Comparison of ENCODE assay signal across 2 cellular contexts in the genomic region with DNA sequence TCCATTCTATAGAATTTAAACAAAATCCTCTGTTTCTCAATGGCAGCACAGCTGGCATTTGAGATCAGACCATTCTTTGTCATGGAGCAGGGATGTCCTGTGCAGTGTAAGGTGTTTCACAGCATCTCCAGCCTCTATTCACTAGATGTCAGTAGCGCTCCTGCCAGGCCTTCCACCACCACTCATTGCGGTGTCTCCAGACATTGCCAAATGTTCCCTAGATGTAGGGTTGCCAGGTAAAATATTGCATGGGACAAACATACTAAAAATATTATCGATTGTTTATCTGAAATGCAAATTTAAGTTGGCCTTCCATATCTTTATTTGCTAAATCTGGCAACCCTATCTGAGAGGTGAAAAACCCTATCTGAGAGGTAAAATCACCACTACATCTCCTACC.
TF ChIP-seq lines count a peak whose summit lies in the region.

No MANE protein-coding gene starts in this region.

TF ChIP-seq in IMR-90, 13 proteins besides CTCF, POLR2A, EP300 and RAD21:
- no peak for TF ChIP-seq BHLHE40 (IDR thresholded peaks at IDR 0.05; ENCODE audit: low read depth, low read length)
- no peak for TF ChIP-seq RFX5 (IDR thresholded peaks at IDR 0.05; ENCODE audit: low read depth, low read length)
- TF ChIP-seq MAFK (IDR thresholded peaks at IDR 0.05; ENCODE audit: low read depth, low read length): no peak
- TF ChIP-seq, protein P1, sequence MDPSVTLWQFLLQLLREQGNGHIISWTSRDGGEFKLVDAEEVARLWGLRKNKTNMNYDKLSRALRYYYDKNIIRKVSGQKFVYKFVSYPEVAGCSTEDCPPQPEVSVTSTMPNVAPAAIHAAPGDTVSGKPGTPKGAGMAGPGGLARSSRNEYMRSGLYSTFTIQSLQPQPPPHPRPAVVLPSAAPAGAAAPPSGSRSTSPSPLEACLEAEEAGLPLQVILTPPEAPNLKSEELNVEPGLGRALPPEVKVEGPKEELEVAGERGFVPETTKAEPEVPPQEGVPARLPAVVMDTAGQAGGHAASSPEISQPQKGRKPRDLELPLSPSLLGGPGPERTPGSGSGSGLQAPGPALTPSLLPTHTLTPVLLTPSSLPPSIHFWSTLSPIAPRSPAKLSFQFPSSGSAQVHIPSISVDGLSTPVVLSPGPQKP (IDR thresholded peaks at IDR 0.05; ENCODE audit: borderline replicate concordance, low read depth, low read length): no peak
- TF ChIP-seq FOS (IDR thresholded peaks at IDR 0.05; ENCODE audit: low read depth, low read length): no peak
- no peak for TF ChIP-seq NFE2L2 (IDR thresholded peaks at IDR 0.05; ENCODE audit: low read depth, low read length)
- TF ChIP-seq SMC3 (IDR thresholded peaks at IDR 0.05; ENCODE audit: low read depth, low read length): no peak
- no peak for TF ChIP-seq CEBPB (IDR thresholded peaks at IDR 0.05; ENCODE audit: low read depth, low read length)
- TF ChIP-seq RCOR1 (IDR thresholded peaks at IDR 0.05; ENCODE audit: insufficient replicate concordance, low read length): no peak
- TF ChIP-seq, protein P2, sequence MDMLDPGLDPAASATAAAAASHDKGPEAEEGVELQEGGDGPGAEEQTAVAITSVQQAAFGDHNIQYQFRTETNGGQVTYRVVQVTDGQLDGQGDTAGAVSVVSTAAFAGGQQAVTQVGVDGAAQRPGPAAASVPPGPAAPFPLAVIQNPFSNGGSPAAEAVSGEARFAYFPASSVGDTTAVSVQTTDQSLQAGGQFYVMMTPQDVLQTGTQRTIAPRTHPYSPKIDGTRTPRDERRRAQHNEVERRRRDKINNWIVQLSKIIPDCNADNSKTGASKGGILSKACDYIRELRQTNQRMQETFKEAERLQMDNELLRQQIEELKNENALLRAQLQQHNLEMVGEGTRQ (IDR thresholded peaks at IDR 0.05; ENCODE audit: low read depth, low read length): no peak
- TF ChIP-seq MAZ (IDR thresholded peaks at IDR 0.05; ENCODE audit: borderline replicate concordance, low read depth, low read length): no peak
- no peak for TF ChIP-seq MXI1 (IDR thresholded peaks at IDR 0.05; ENCODE audit: borderline replicate concordance, low read depth, low read length)
- TF ChIP-seq CHD1 (IDR thresholded peaks at IDR 0.05; ENCODE audit: low read depth, low read length): no peak

TF ChIP-seq in GM12878, 131 proteins besides CTCF, POLR2A, EP300 and RAD21:
- no peak for TF ChIP-seq ZNF207 (IDR thresholded peaks at IDR 0.05; ENCODE audit: borderline replicate concordance)
